ENCODE assay signal across 9 cellular contexts in genomic region chr18:62663731-62664336, GRCh38. TPM values are rescaled to one million over a fixed set of nuclear protein-coding genes. Genes with fewer than 3 reads are reported as not detected.
DNase-seq lines count a peak whose midpoint lies in the region; ATAC-seq and TF ChIP-seq lines count a peak whose summit lies in the region.
"Had no signal": no experiment of that assay in that cellular context is flagged by ENCODE, and none has a peak within 500 bp of the region (broad histone marks: within the 10 kb centered on the region; RNA-seq: fewer than 3 reads in every experiment).

No MANE protein-coding gene starts in this region.

- H3K27me3 ChIP-seq in brain microvascular endothelial cell (replicated peaks) = no peaks in the 10 kb centered on the region
- H3K27me3 ChIP-seq in ovary = no peaks in the 10 kb centered on the region

- no peaks in the 10 kb centered on the region for H3K9me3 ChIP-seq in ovary

- no peak overlapping the region for H3K27ac ChIP-seq in brain microvascular endothelial cell
- H3K27ac ChIP-seq in ovary = no peak overlapping the region
- H3K27ac ChIP-seq: SK-N-MC had no signal

- no peak for TF ChIP-seq EP300 in ovary (IDR thresholded peaks at IDR 0.05)

- TF ChIP-seq POLR2A in ovary (IDR thresholded peaks at IDR 0.05) = no peak

- WGBS in ovary, 3 donors = 46 to 50% (median 48%) methylated on average over 5 of the region's 5 CpGs

- intact Hi-C loops in ovary (cut with DNase I) = no loop called here

- DNase-seq in A172 (ENCODE audit: low spot score) = peak; percentile 82
- peak; percentile 75 for DNase-seq in brain microvascular endothelial cell
- DNase-seq in NCI-H82 (lab: John Stamatoyannopoulos, UW) = no peak
- no peak for DNase-seq in ovary
- DNase-seq in NCI-H187 treated with DMSO at 0.1 percent for 48 hours (lab: John Stamatoyannopoulos, UW) = no peak
- DNase-seq in NCI-H446 treated with DMSO at 0.1 percent for 48 hours (lab: John Stamatoyannopoulos, UW) = no peak

- in situ Hi-C loops in brain microvascular endothelial cell (cut with HindIII; ENCODE audit: low pct_ligation_motif_present, low sequenced_read_pairs) = no loop called here

- peak; percentile 96 for ATAC-seq in GM19351 (IDR thresholded peaks at IDR 0.05; ENCODE audit: unreplicated experiment)
- peak; percentile 81 for ATAC-seq in HG03342 (IDR thresholded peaks at IDR 0.05; ENCODE audit: unreplicated experiment)

- TF ChIP-seq CTCF in brain microvascular endothelial cell (IDR thresholded peaks at IDR 0.05; ENCODE audit: low read depth, low read length, missing control alignments) = no peak
- no peak for TF ChIP-seq CTCF in ovary (IDR thresholded peaks at IDR 0.05)

- no peaks in the 10 kb centered on the region for H3K4me1 ChIP-seq in ovary (ENCODE audit: insufficient read depth)

- H3K36me3 ChIP-seq in brain microvascular endothelial cell (replicated peaks) (no peaks in the 10 kb centered on the region), ovary (no peaks in the 10 kb centered on the region)

- H3K4me3 ChIP-seq in brain microvascular endothelial cell (ENCODE audit: low read depth, low read length) = no peak overlapping the region
- H3K4me3 ChIP-seq in ovary = no peak overlapping the region
- H3K4me3 ChIP-seq: SK-N-MC had no signal

RNA-seq across cellular contexts. Expression of gene PHLPP1, which starts 51.5 kb away (rescaled TPM):
- total RNA-seq in A172 (2014; rRNA removed; shearing (Covaris generic)) = 6.4 and 7.9 TPM in 2 replicates
- 10 to 100 TPM; 10.2 to 15.9 (median 14.0) TPM for total RNA-seq in ovary
- polyA plus RNA-seq in ovary = 10 to 100 TPM in 1 of 2 donors, 1 to 10 TPM in 1; 4.4 to 12.0 TPM

Comparison
In these comparisons a context has a peak if more than half of its experiments do, and no peak if none do; other contexts are left out.
1. DNase-seq: peak in A172 (single experiment) and brain microvascular endothelial cell (single experiment); none in NCI-H82 (single experiment), ovary (0 of 5), NCI-H187 treated with DMSO at 0.1 percent for 48 hours (single experiment) and NCI-H446 treated with DMSO at 0.1 percent for 48 hours (single experiment).